30 cellular contexts compared by ENCODE assay signal in the genomic region with DNA sequence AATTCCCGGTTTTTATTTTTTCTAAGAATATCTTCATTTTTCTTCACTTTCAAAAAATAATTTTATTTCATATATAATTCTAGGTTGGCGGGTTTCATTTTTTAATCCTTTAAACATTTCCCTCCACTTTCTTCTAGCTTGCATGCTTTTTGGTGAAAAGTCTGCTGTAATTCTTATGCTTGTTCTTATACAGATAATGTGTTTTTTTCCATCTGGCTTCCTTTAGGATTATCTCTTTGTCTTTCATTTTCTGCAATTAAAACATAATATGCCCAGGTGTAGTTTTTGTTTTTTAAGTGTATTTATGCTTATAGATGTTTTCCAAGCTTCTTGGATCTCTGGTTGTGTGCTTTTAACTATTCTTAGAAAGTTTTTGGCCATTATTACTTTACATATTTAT.
A peak's percentile ranks its signal among the peaks of the same experiment; 100 is the strongest.
DNase-seq lines count a peak whose midpoint lies in the region; ATAC-seq, FAIRE-seq and TF ChIP-seq lines count a peak whose summit lies in the region.
"Had no signal": no experiment of that assay in that cellular context is flagged by ENCODE, and none has a peak within 500 bp of the region (broad histone marks: within the 10 kb centered on the region; RNA-seq: fewer than 3 reads in every experiment).

No MANE protein-coding gene starts in this region.

- H2AFZ ChIP-seq in K562 (ENCODE audit: low read depth, low read length) = no peak overlapping the region

- TF ChIP-seq POLR2A in breast epithelium (IDR thresholded peaks at IDR 0.05) (no peak), K562 (conservative IDR thresholded peaks at IDR 0.05) (no peak)

- POLR2A ChIA-PET in MCF 10A (lab: Yijun Ruan, JAX) = interaction anchor here (0.7 to 0.8 kb wide), 2 partner anchors 11 to 777 kb away, joined by 3 read pairs; no protein-coding TSS in a partner anchor
- POLR2A ChIA-PET in K562 (lab: Yijun Ruan, JAX) = no interaction called here
- POLR2A ChIA-PET in Caco-2 (lab: Charles Lee) = no interaction called here

- no peaks in the 10 kb centered on the region for H3K4me1 ChIP-seq in breast epithelium
- H3K4me1 ChIP-seq in K562 (replicated peaks in 1 of 2; ENCODE audit: control insufficient read depth in 2 of 2, insufficient read depth in 2 of 2, low read length in 2 of 2) = no peaks in the 10 kb centered on the region
- H3K4me1 ChIP-seq in Caco-2 = peaks cover 9% of the 10 kb centered on the region; the same call in 1 of the 2 replicates
- H3K4me1 ChIP-seq: BE2C, lower lobe of right lung, Peyer's patch, prostate gland, tibial artery, vagina had no signal

- H3K9me1 ChIP-seq in K562 (ENCODE audit: control insufficient read depth, insufficient read depth, low read length) = no peaks in the 10 kb centered on the region

- in situ Hi-C loops in K562 (cut with MboI) = no loop called here

- TF ChIP-seq CTCF in MCF 10A (IDR thresholded peaks at IDR 0.05; ENCODE audit: unreplicated experiment) (no peak), breast epithelium (IDR thresholded peaks at IDR 0.05) (no peak), K562 (IDR thresholded peaks at IDR 0.05 in 2 of 3, conservative IDR thresholded peaks at IDR 0.05 in 1 of 3; ENCODE audit: insufficient read depth in 2 of 3, low read depth in 1 of 3, low read length in 3 of 3) (no peak), Caco-2 (IDR thresholded peaks at IDR 0.05; ENCODE audit: insufficient read depth in 1 of 2, low read depth in 1 of 2, low read length in 1 of 2, severe bottlenecking in 1 of 2, unreplicated experiment in 1 of 2) (no peak)

- no peak overlapping the region for H3K4me3 ChIP-seq in breast epithelium
- no peak overlapping the region for H3K4me3 ChIP-seq in K562
- no peak overlapping the region for H3K4me3 ChIP-seq in Caco-2 (ENCODE audit: low read depth, low read length)
- H3K4me3 ChIP-seq: lower lobe of right lung, Peyer's patch, prostate gland, tibial artery, vagina had no signal

- peaks cover 0 to 22% of the 10 kb centered on the region in 2 donors for H3K9me3 ChIP-seq in breast epithelium
- H3K9me3 ChIP-seq in K562 (replicated peaks; ENCODE audit: control insufficient read depth, insufficient read depth, low read depth, low read length) = peaks cover 2% of the 10 kb centered on the region; the same call in 1 of the 2 replicates
- H3K9me3 ChIP-seq in Caco-2 = peaks cover 14% of the 10 kb centered on the region; the same call in 1 of the 2 replicates
- H3K9me3 ChIP-seq: BE2C, Peyer's patch, prostate gland, vagina had no signal

- DNase-seq in MCF 10A (ENCODE audit: unreplicated experiment) (peak; percentile 13), breast epithelium (ENCODE audit: low spot score in 2 of 2) (no peak), M059J (ENCODE audit: low read depth) (peak; percentile 33), K562 (ENCODE audit: extremely low read depth in 1 of 4, low spot score in 3 of 4) (no peak), NCI-H2107 treated with DMSO at 0.1 percent for 48 hours (lab: John Stamatoyannopoulos, UW; ENCODE audit: unreplicated experiment) (no peak), Caco-2 (no peak)
- DNase-seq: activated CD4-positive, alpha-beta T cell treated with anti-CD3 and anti-CD28 coated beads, Interleukin-2, amount 10 ng/mL, durations not matched to agents 7 days and 5 days; activated effector memory CD4-positive, alpha-beta T cell treated with Interleukin-2 at 50 U/mL for 16 hours; activated T-cell treated with anti-CD3 and anti-CD28 coated beads, Interleukin-2, amount 50 U/mL, for 1 hour; anterior cingulate cortex; BE2C; CD8-positive, alpha-beta T cell; GDM1; GOT3; hypothalamus; lower lobe of right lung; naive thymus-derived CD8-positive, alpha-beta T cell; NCI-H1694; NCI-H526; Peyer's patch; SHP77 treated with DMSO at 0.1 percent for 48 hours; stimulated activated CD4-positive, alpha-beta T cell treated with anti-CD3 and anti-CD28 coated beads, Interleukin-4, amount 100 ng/mL, for 1 hour; T-helper 9 cell; tibial artery had no signal

- no peak overlapping the region for H3K27ac ChIP-seq in breast epithelium
- no peak overlapping the region for H3K27ac ChIP-seq in K562 (ENCODE audit: extremely low read depth, low read depth, low read length)
- H3K27ac ChIP-seq: lower lobe of right lung, Peyer's patch, prostate gland, tibial artery, vagina had no signal

- WGBS in K562 (ENCODE audit: insufficient coverage, low coverage, missing lambda C conversion rate) = 28% methylated on average over 2 of the region's 2 CpGs

- no peak for TF ChIP-seq RAD21 in K562 (CRISPR knock-in tag; conservative IDR thresholded peaks at IDR 0.05 in 1 of 2, IDR thresholded peaks at IDR 0.05 in 1 of 2)

- H3K36me3 ChIP-seq in breast epithelium (no peaks in the 10 kb centered on the region), K562 (ENCODE audit: control insufficient read depth, insufficient read depth, low read length) (no peaks in the 10 kb centered on the region), Caco-2 (ENCODE audit: control insufficient read depth, insufficient read depth, low read length) (no peaks in the 10 kb centered on the region)
- H3K36me3 ChIP-seq: BE2C, lower lobe of right lung, Peyer's patch, prostate gland, tibial artery, vagina had no signal

- H3K27ac Mint-ChIP-seq in MCF 10A (ENCODE audit: low read depth, unreplicated experiment) (no peak overlapping the region), Caco-2 (ENCODE audit: unreplicated experiment) (no peak overlapping the region)
- H3K27ac Mint-ChIP-seq: activated CD4-positive, alpha-beta T cell treated with anti-CD3 and anti-CD28 coated beads, Interleukin-2, amount 10 ng/mL, durations not matched to agents 7 days and 5 days; activated naive CD4-positive, alpha-beta T cell treated with anti-CD3 and anti-CD28 coated beads, Interleukin-2, amount 50 U/mL, for 72 hours; CD8-positive, alpha-beta T cell; naive thymus-derived CD8-positive, alpha-beta T cell had no signal

- H3K36me3 Mint-ChIP-seq in MCF 10A (ENCODE audit: insufficient read depth, unreplicated experiment) (no peaks in the 10 kb centered on the region), Caco-2 (ENCODE audit: insufficient read depth, unreplicated experiment) (no peaks in the 10 kb centered on the region)
- H3K36me3 Mint-ChIP-seq: CD8-positive, alpha-beta T cell had no signal

- peaks cover 29% of the 10 kb centered on the region for H3K9me3 Mint-ChIP-seq in MCF 10A (ENCODE audit: unreplicated experiment)
- peaks cover 51% of the 10 kb centered on the region for H3K9me3 Mint-ChIP-seq in Caco-2 (ENCODE audit: unreplicated experiment)
- H3K9me3 Mint-ChIP-seq: activated CD4-positive, alpha-beta T cell treated with anti-CD3 and anti-CD28 coated beads, Interleukin-2, amount 10 ng/mL, durations not matched to agents 7 days and 5 days had no signal

- intact Hi-C loops in MCF 10A (cut with micrococcal nuclease) (no loop called here), breast epithelium (cut with DNase I; ENCODE audit: low total_unique reads) (no loop called here), K562 (cut with micrococcal nuclease) (no loop called here), Caco-2 (cut with micrococcal nuclease; ENCODE audit: unreplicated experiment) (no loop called here)

- no peak for FAIRE-seq in K562 (lab: Jason Lieb, UNC)
- FAIRE-seq: bronchial epithelial cell had no signal

- BruUV-seq in MCF 10A (replicated peaks; lab: Mats Ljungman, UMichigan) (no TSS peak), K562 (replicated peaks; lab: Mats Ljungman, UMichigan) (no TSS peak), Caco-2 (replicated peaks; lab: Mats Ljungman, UMichigan) (no TSS peak)

- H3K4me3 Mint-ChIP-seq in MCF 10A (ENCODE audit: unreplicated experiment) (no peak overlapping the region), Caco-2 (ENCODE audit: unreplicated experiment) (no peak overlapping the region)
- H3K4me3 Mint-ChIP-seq: activated CD4-positive, alpha-beta T cell treated with anti-CD3 and anti-CD28 coated beads, Interleukin-2, amount 10 ng/mL, durations not matched to agents 7 days and 5 days; CD8-positive, alpha-beta T cell; naive thymus-derived CD8-positive, alpha-beta T cell had no signal

- no peak for ATAC-seq in K562
- ATAC-seq in GM19328 (IDR thresholded peaks at IDR 0.05; ENCODE audit: unreplicated experiment) = no peak
- ATAC-seq in HG03520 (IDR thresholded peaks at IDR 0.05; ENCODE audit: unreplicated experiment) = no peak
- ATAC-seq: activated naive CD4-positive, alpha-beta T cell treated with anti-CD3 and anti-CD28 coated beads, Interleukin-2, amount 50 U/mL, for 72 hours; CD8-positive, alpha-beta T cell; lower lobe of right lung; naive thymus-derived CD8-positive, alpha-beta T cell had no signal

- no peak for TF ChIP-seq EP300 in K562 (IDR thresholded peaks at IDR 0.05; ENCODE audit: low read length)

- H4K20me1 ChIP-seq in K562 (replicated peaks; ENCODE audit: control insufficient read depth, insufficient read depth, low read length) = no peaks in the 10 kb centered on the region

- no peaks in the 10 kb centered on the region for H3K27me3 Mint-ChIP-seq in MCF 10A (ENCODE audit: insufficient read depth, unreplicated experiment)
- H3K27me3 Mint-ChIP-seq in Caco-2 (ENCODE audit: insufficient read depth, unreplicated experiment) = no peaks in the 10 kb centered on the region
- H3K27me3 Mint-ChIP-seq: activated CD4-positive, alpha-beta T cell treated with anti-CD3 and anti-CD28 coated beads, Interleukin-2, amount 10 ng/mL, durations not matched to agents 7 days and 5 days had no signal

- CTCF ChIA-PET in MCF 10A (lab: Yijun Ruan, JAX) = no interaction called here
- CTCF ChIA-PET in K562 (lab: Yijun Ruan, JAX; ENCODE audit: low intra/inter-chr PET ratio) = interaction anchor here (0.7 kb wide), 1 partner anchor 128 kb away, joined by 3 read pairs; no protein-coding TSS in a partner anchor
- CTCF ChIA-PET in Caco-2 (lab: Charles Lee) = no interaction called here

- no peak overlapping the region for H3K4me2 ChIP-seq in K562 (ENCODE audit: insufficient read depth, low read length)

- H3K4me1 Mint-ChIP-seq in MCF 10A (ENCODE audit: insufficient read depth, unreplicated experiment) (no peaks in the 10 kb centered on the region), Caco-2 (ENCODE audit: low read depth, unreplicated experiment) (peaks cover 9% of the 10 kb centered on the region)
- H3K4me1 Mint-ChIP-seq: activated CD4-positive, alpha-beta T cell treated with anti-CD3 and anti-CD28 coated beads, Interleukin-2, amount 10 ng/mL, durations not matched to agents 7 days and 5 days; naive thymus-derived CD8-positive, alpha-beta T cell had no signal

- H3K79me2 ChIP-seq in K562 (ENCODE audit: control insufficient read depth, insufficient read depth, low read length) = no peaks in the 10 kb centered on the region

- H3K27me3 ChIP-seq in breast epithelium (no peaks in the 10 kb centered on the region), K562 (ENCODE audit: control insufficient read depth in 2 of 2, insufficient read depth in 2 of 2, low read length in 2 of 2) (no peaks in the 10 kb centered on the region), Caco-2 (replicated peaks; ENCODE audit: control insufficient read depth, insufficient read depth, low read length) (no peaks in the 10 kb centered on the region)
- H3K27me3 ChIP-seq: BE2C, Peyer's patch, tibial artery, vagina had no signal

- no peak overlapping the region for H3K9ac ChIP-seq in K562 (ENCODE audit: insufficient read depth in 1 of 2, low read depth in 2 of 2, low read length in 2 of 2)

Comparison
In these comparisons a context has a peak if more than half of its experiments do, and no peak if none do; other contexts are left out.
1. DNase-seq: peak in MCF 10A (single experiment) and M059J (single experiment); none in breast epithelium (0 of 2), K562 (0 of 4), NCI-H2107 treated with DMSO at 0.1 percent for 48 hours (single experiment) and Caco-2 (0 of 2).